8 cellular contexts compared by ENCODE assay signal in the genomic region with DNA sequence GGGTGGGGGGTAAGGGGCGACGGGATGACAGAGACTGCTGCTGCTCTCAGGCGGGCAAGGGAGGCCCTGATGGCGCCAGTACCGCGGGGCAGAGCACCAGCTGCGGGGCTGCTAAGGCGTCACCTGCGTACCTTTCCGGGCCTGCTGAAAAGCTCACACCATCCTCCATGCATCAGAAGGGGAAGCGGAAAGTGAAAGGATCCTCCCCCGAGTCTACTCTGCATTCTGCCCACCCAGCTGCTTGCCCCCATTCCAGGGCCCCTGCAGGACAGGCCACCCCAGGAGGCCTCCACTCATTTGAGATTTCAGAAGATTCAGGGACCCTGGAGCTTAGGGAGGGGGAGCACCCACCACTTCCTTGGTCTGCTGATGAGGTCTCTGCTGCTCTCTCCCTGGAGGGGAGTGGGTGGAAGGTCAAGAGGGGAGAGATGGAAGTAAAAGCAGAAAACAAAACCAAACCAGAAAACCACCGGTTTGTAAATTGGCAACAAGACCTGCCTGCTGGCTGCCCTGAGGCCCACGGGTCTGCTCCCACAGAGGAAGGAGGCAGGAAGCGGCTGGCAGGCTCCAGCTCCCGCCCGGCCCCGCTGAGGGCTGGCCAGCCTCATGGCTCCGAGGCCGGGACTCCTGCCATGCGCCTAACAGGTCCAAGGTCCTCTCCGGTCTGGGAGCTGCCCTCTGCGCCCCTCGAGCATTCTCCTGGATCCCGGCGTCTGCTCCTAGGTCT. TPM values are rescaled to one million over a fixed set of nuclear protein-coding genes. Genes with fewer than 3 reads are reported as not detected.
DNase-seq lines count a peak whose midpoint lies in the region; ATAC-seq, FAIRE-seq and TF ChIP-seq lines count a peak whose summit lies in the region.

No MANE protein-coding gene starts in this region.

- peaks cover 16% of the 10 kb centered on the region for H3K4me1 Mint-ChIP-seq in T-helper 1 cell treated with Interleukin-12 subunit alpha and Interleukin-12 subunit beta and Interleukin-4 antibody, amounts not matched to agents 30 μg/mL and 1 μg/mL, for 36 hours (ENCODE audit: low read depth)
- no peaks in the 10 kb centered on the region for H3K4me1 Mint-ChIP-seq in WTC11

- H3K27me3 Mint-ChIP-seq in T-helper 1 cell treated with Interleukin-12 subunit alpha and Interleukin-12 subunit beta and Interleukin-4 antibody, amounts not matched to agents 30 μg/mL and 1 μg/mL, for 36 hours (ENCODE audit: low read depth) = no peaks in the 10 kb centered on the region
- H3K27me3 Mint-ChIP-seq in WTC11 (ENCODE audit: low read depth) = no peaks in the 10 kb centered on the region

- no peak for FAIRE-seq in HTR-8/SVneo (lab: Jason Lieb, UNC)

- CTCF ChIA-PET in WTC11 (lab: Charles Lee) = interaction anchor here (1.4 to 2.8 kb wide), 2 partner anchors 13 to 30 kb away, joined by 3 to 7 read pairs; no protein-coding TSS in a partner anchor

- DNase-seq in dermis microvascular lymphatic vessel endothelial cell (ENCODE audit: low read depth in 2 of 2) (peak; percentile 10 to 50), HTR-8/SVneo (ENCODE audit: insufficient read length, low spot score) (no peak), NCI-H1092 (lab: John Stamatoyannopoulos, UW) (no peak), WTC11 (ENCODE audit: low spot score) (no peak), NCI-H2227 (lab: John Stamatoyannopoulos, UW; ENCODE audit: unreplicated experiment) (no peak)
- DNase-seq in stimulated activated CD8-positive, alpha-beta memory T cell treated with anti-CD3 and anti-CD28 coated beads, Interleukin-4, amount 100 ng/mL, for 48 hours = peak; percentile 49

- POLR2A ChIA-PET in WTC11 (lab: Charles Lee) = no interaction called here

- peaks cover 39% of the 10 kb centered on the region for H3K36me3 Mint-ChIP-seq in T-helper 1 cell treated with Interleukin-12 subunit alpha and Interleukin-12 subunit beta and Interleukin-4 antibody, amounts not matched to agents 30 μg/mL and 1 μg/mL, for 36 hours (ENCODE audit: low read depth)
- H3K36me3 Mint-ChIP-seq in WTC11 = peaks cover 13% of the 10 kb centered on the region

- TF ChIP-seq CTCF in WTC11 (IDR thresholded peaks at IDR 0.05) = no peak

- H3K9me3 Mint-ChIP-seq in T-helper 1 cell treated with Interleukin-12 subunit alpha and Interleukin-12 subunit beta and Interleukin-4 antibody, amounts not matched to agents 30 μg/mL and 1 μg/mL, for 36 hours = no peaks in the 10 kb centered on the region
- no peaks in the 10 kb centered on the region for H3K9me3 Mint-ChIP-seq in WTC11

- peak; percentile 61 for ATAC-seq in GM19463 (IDR thresholded peaks at IDR 0.05; ENCODE audit: unreplicated experiment)
- no peak for ATAC-seq in WTC11

- peak overlapping the region; percentile 48 for H3K4me3 Mint-ChIP-seq in T-helper 1 cell treated with Interleukin-12 subunit alpha and Interleukin-12 subunit beta and Interleukin-4 antibody, amounts not matched to agents 30 μg/mL and 1 μg/mL, for 36 hours
- H3K4me3 Mint-ChIP-seq in WTC11 = no peak overlapping the region

- H3K27ac Mint-ChIP-seq in T-helper 1 cell treated with Interleukin-12 subunit alpha and Interleukin-12 subunit beta and Interleukin-4 antibody, amounts not matched to agents 30 μg/mL and 1 μg/mL, for 36 hours = peak overlapping the region; percentile 83
- H3K27ac Mint-ChIP-seq in WTC11 = no peak overlapping the region

TF ChIP-seq in WTC11, 78 proteins besides CTCF, POLR2A, EP300 and RAD21 (continues in another document):
- TF ChIP-seq ZNF263 (CRISPR knock-in tag; IDR thresholded peaks at IDR 0.05; ENCODE audit: low read depth) (no peak), ZNF232 (CRISPR knock-in tag; IDR thresholded peaks at IDR 0.05) (no peak), IRF1 (CRISPR knock-in tag; IDR thresholded peaks at IDR 0.05) (no peak), E2F1 (CRISPR knock-in tag; IDR thresholded peaks at IDR 0.05) (no peak), ZNF671 (CRISPR knock-in tag; IDR thresholded peaks at IDR 0.05) (no peak), JAZF1 (CRISPR knock-in tag; IDR thresholded peaks at IDR 0.05) (no peak), USF1 (CRISPR knock-in tag; IDR thresholded peaks at IDR 0.05) (no peak), ZBTB21 (CRISPR knock-in tag; IDR thresholded peaks at IDR 0.05; ENCODE audit: borderline replicate concordance) (no peak), CDX4 (CRISPR knock-in tag; IDR thresholded peaks at IDR 0.05; ENCODE audit: borderline replicate concordance) (no peak), CBFB (CRISPR knock-in tag; IDR thresholded peaks at IDR 0.05; ENCODE audit: low read depth) (no peak), CREM (CRISPR knock-in tag; IDR thresholded peaks at IDR 0.05) (no peak), PRRX2 (CRISPR knock-in tag; IDR thresholded peaks at IDR 0.05) (no peak), OVOL2 (CRISPR knock-in tag; IDR thresholded peaks at IDR 0.05; ENCODE audit: borderline replicate concordance) (no peak), ETV6 (CRISPR knock-in tag; IDR thresholded peaks at IDR 0.05) (no peak), NR1H2 (CRISPR knock-in tag; IDR thresholded peaks at IDR 0.05) (no peak), ZNF219 (CRISPR knock-in tag; IDR thresholded peaks at IDR 0.05; ENCODE audit: borderline replicate concordance) (no peak)
- TF ChIP-seq, protein P1, sequence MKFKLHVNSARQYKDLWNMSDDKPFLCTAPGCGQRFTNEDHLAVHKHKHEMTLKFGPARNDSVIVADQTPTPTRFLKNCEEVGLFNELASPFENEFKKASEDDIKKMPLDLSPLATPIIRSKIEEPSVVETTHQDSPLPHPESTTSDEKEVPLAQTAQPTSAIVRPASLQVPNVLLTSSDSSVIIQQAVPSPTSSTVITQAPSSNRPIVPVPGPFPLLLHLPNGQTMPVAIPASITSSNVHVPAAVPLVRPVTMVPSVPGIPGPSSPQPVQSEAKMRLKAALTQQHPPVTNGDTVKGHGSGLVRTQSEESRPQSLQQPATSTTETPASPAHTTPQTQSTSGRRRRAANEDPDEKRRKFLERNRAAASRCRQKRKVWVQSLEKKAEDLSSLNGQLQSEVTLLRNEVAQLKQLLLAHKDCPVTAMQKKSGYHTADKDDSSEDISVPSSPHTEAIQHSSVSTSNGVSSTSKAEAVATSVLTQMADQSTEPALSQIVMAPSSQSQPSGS (CRISPR knock-in tag; IDR thresholded peaks at IDR 0.05; ENCODE audit: borderline replicate concordance, low read depth) = no peak
- TF ChIP-seq, protein P2, sequence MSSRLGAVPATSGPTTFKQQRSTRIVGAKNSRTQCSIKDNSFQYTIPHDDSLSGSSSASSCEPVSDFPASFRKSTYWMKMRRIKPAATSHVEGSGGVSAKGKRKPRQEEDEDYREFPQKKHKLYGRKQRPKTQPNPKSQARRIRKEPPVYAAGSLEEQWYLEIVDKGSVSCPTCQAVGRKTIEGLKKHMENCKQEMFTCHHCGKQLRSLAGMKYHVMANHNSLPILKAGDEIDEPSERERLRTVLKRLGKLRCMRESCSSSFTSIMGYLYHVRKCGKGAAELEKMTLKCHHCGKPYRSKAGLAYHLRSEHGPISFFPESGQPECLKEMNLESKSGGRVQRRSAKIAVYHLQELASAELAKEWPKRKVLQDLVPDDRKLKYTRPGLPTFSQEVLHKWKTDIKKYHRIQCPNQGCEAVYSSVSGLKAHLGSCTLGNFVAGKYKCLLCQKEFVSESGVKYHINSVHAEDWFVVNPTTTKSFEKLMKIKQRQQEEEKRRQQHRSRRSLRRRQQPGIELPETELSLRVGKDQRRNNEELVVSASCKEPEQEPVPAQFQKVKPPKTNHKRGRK (CRISPR knock-in tag; IDR thresholded peaks at IDR 0.05; ENCODE audit: borderline replicate concordance) = no peak

RNA-seq across cellular contexts. Expression of gene PRRT1B, which starts 33.6 kb away (rescaled TPM):
- not detected in 2 replicates for total RNA-seq in dermis microvascular lymphatic vessel endothelial cell
- total RNA-seq in WTC11 (2021) = 0.48 to 1.2 TPM (median 0.78 TPM) in 3 replicates

RNA-seq across cellular contexts. Expression of gene UCK1, which starts 47.9 kb away (rescaled TPM):
- total RNA-seq in dermis microvascular lymphatic vessel endothelial cell (14.0 and 20.6 TPM in 2 replicates), WTC11 (2021) (28.0 to 30.6 TPM (median 29.6 TPM) in 3 replicates)

Comparison
In these comparisons a context has a peak if more than half of its experiments do, and no peak if none do; other contexts are left out.
1. DNase-seq: peak in dermis microvascular lymphatic vessel endothelial cell (2 of 2) and stimulated activated CD8-positive, alpha-beta memory T cell treated with anti-CD3 and anti-CD28 coated beads, Interleukin-4, amount 100 ng/mL, for 48 hours (single experiment); none in HTR-8/SVneo (single experiment), NCI-H1092 (single experiment), WTC11 (single experiment) and NCI-H2227 (single experiment).